ENCODE assay signal across 16 cellular contexts in genomic region chr17:58204796-58205195, GRCh38. TPM values are rescaled to one million over a fixed set of nuclear protein-coding genes. Genes with fewer than 3 reads are reported as not detected.
A peak's percentile ranks its signal among the peaks of the same experiment; 100 is the strongest.
DNase-seq lines count a peak whose midpoint lies in the region; TF ChIP-seq lines count a peak whose summit lies in the region.
"Had no signal": no experiment of that assay in that cellular context is flagged by ENCODE, and none has a peak within 500 bp of the region (broad histone marks: within the 10 kb centered on the region; RNA-seq: fewer than 3 reads in every experiment).

No MANE protein-coding gene starts in this region.

- H3K36me3 Mint-ChIP-seq in H9 (ENCODE audit: insufficient read depth in 1 of 3, low read depth in 3 of 3) = peaks cover 5 to 23% (median 15%) of the 10 kb centered on the region in 3 experiments; a peak in 6 of 7 replicates

- no peak overlapping the region for H3K27ac ChIP-seq in H9 (ENCODE audit: insufficient read length, low read depth, low read length)
- H3K27ac ChIP-seq: BLaER1 treated with 17β-estradiol and CSF1 and Interleukin-3, amounts not matched to agents 10 nM and 100 nM; HL-60 had no signal

- no peak overlapping the region for H3K4me2 ChIP-seq in H9 (ENCODE audit: insufficient read depth, insufficient read length, low read length)
- H3K4me2 ChIP-seq: BLaER1 treated with 17β-estradiol and CSF1 and Interleukin-3, amounts not matched to agents 10 nM and 100 nM had no signal

- H3K4me1 ChIP-seq in H9 (ENCODE audit: insufficient read depth, low read length) = no peaks in the 10 kb centered on the region
- H3K4me1 ChIP-seq: BLaER1 treated with 17β-estradiol and CSF1 and Interleukin-3, amounts not matched to agents 10 nM and 100 nM; HAP-1 had no signal

- no peaks in the 10 kb centered on the region for H3K27me3 ChIP-seq in H9 (ENCODE audit: insufficient read depth, low read length)
- H3K27me3 ChIP-seq: BLaER1 treated with 17β-estradiol and CSF1 and Interleukin-3, amounts not matched to agents 10 nM and 100 nM had no signal

- H3K14ac ChIP-seq in H9 (ENCODE audit: insufficient read depth, low read length) = no peak overlapping the region

- H3K27ac Mint-ChIP-seq in H9 = no peak overlapping the region
- H3K27ac Mint-ChIP-seq: CD4-positive, CD25-positive, alpha-beta regulatory T cell had no signal

- no peaks in the 10 kb centered on the region for H3K79me1 ChIP-seq in H9 (ENCODE audit: insufficient read depth, low read depth, low read length, poor library complexity, severe bottlenecking)

- H2BK12ac ChIP-seq in H9 (ENCODE audit: insufficient read length, low read depth, low read length) = no peak overlapping the region

- peaks cover 16% of the 10 kb centered on the region for H3K27me3 Mint-ChIP-seq in H9 (ENCODE audit: low read depth)
- H3K27me3 Mint-ChIP-seq: CD4-positive, CD25-positive, alpha-beta regulatory T cell had no signal

- peaks cover 0 to 4% of the 10 kb centered on the region in 2 experiments; a peak in 1 of 4 replicates for H3K4me1 Mint-ChIP-seq in H9
- H3K4me1 Mint-ChIP-seq: CD4-positive, CD25-positive, alpha-beta regulatory T cell had no signal

- H3K4ac ChIP-seq in H9 (ENCODE audit: low read depth, low read length) = no peak overlapping the region

- H2BK5ac ChIP-seq in H9 (ENCODE audit: insufficient read length, low read length) = no peak overlapping the region

- no CpG with 5 or more reads among the region's 5 CpGs for WGBS in H9 (ENCODE audit: extremely low coverage, insufficient read length, low lambda C conversion rate)

- no peaks in the 10 kb centered on the region for H3K79me2 ChIP-seq in H9 (ENCODE audit: insufficient read depth, low read length)

- H3K23me2 ChIP-seq in H9 (ENCODE audit: insufficient read length, low read depth, low read length, poor library complexity, severe bottlenecking) = no peaks in the 10 kb centered on the region

- no peak overlapping the region for H3K23ac ChIP-seq in H9 (ENCODE audit: insufficient read length, low read depth, low read length)

- no peak overlapping the region for H3T11ph ChIP-seq in H9 (ENCODE audit: low read length)

- H2BK20ac ChIP-seq in H9 (ENCODE audit: low read depth, low read length, poor library complexity, severe bottlenecking) = no peak overlapping the region

- no peak overlapping the region for H3K4me3 Mint-ChIP-seq in H9
- H3K4me3 Mint-ChIP-seq: CD4-positive, CD25-positive, alpha-beta regulatory T cell had no signal

- no peak overlapping the region for H3K56ac ChIP-seq in H9 (ENCODE audit: insufficient read length, low read depth, low read length)

- in situ Hi-C loops in SK-MEL-5 (cut with HindIII; ENCODE audit: low pct_unique_long_range_greater_than_20kb, low sequenced_read_pairs) = no loop called here

- no peaks in the 10 kb centered on the region for H3K9me3 Mint-ChIP-seq in H9
- H3K9me3 Mint-ChIP-seq: CD4-positive, CD25-positive, alpha-beta regulatory T cell had no signal

- H2AK5ac ChIP-seq in H9 (ENCODE audit: insufficient read length, low read length) = no peak overlapping the region

- H4K8ac ChIP-seq in H9 (replicated peaks; ENCODE audit: insufficient read length, low read depth, low read length) = no peak overlapping the region

- no peak overlapping the region for H2BK120ac ChIP-seq in H9 (ENCODE audit: low read depth, low read length, poor library complexity, severe bottlenecking)

- DNase-seq in EH (ENCODE audit: low read depth) = peak; percentile 9
- peak; percentile 13 for DNase-seq in H9
- peak; percentile 51 for DNase-seq in SK-MEL-5 (ENCODE audit: low read depth, low spot score)
- peak; percentile 78 for DNase-seq in foreskin melanocyte
- no peak for DNase-seq in NCI-H774 (lab: John Stamatoyannopoulos, UW)
- no peak for DNase-seq in GM19238 (ENCODE audit: insufficient read length, low spot score)
- DNase-seq in A172 (ENCODE audit: low spot score) = no peak
- DNase-seq: 8988T; ACHN; CD4-positive, CD25-positive, alpha-beta regulatory T cell; GF-D8; GOT3 had no signal

- no peak for TF ChIP-seq CTCF in H9 (conservative IDR thresholded peaks at IDR 0.05)

- H4K5ac ChIP-seq in H9 (ENCODE audit: insufficient read length, low read depth, low read length) = no peak overlapping the region

- no peaks in the 10 kb centered on the region for H3K9me3 ChIP-seq in H9 (ENCODE audit: control insufficient read depth, low read depth, low read length)
- H3K9me3 ChIP-seq: BLaER1 treated with 17β-estradiol and CSF1 and Interleukin-3, amounts not matched to agents 10 nM and 100 nM; HAP-1 had no signal

- H3K9ac ChIP-seq in H9 (ENCODE audit: extremely low read depth, insufficient read length, low read length) = no peak overlapping the region
- H3K9ac ChIP-seq: BLaER1 treated with 17β-estradiol and CSF1 and Interleukin-3, amounts not matched to agents 10 nM and 100 nM had no signal

- no peak overlapping the region for H2AFZ ChIP-seq in H9 (ENCODE audit: low read length)

- no peaks in the 10 kb centered on the region for H4K20me1 ChIP-seq in H9 (ENCODE audit: control insufficient read depth, insufficient read depth, insufficient read length)
- H4K20me1 ChIP-seq: BLaER1 treated with 17β-estradiol and CSF1 and Interleukin-3, amounts not matched to agents 10 nM and 100 nM had no signal

- no peak overlapping the region for H2BK15ac ChIP-seq in H9 (ENCODE audit: low read depth, low read length)

- H3K18ac ChIP-seq in H9 (ENCODE audit: insufficient read length, low read depth, low read length) = no peak overlapping the region

- H4K91ac ChIP-seq in H9 (ENCODE audit: insufficient read length, low read depth, low read length) = no peak overlapping the region

RNA-seq across cellular contexts. Expression of gene EPX, which starts 12.3 kb away (rescaled TPM):
- not detected in 2 replicates for total RNA-seq in H9 (2021)
- total RNA-seq in SK-MEL-5 (2014; rRNA removed; shearing (Covaris generic)) = 0.27 TPM in 1 of 2 replicates, not detected in the other
- 0.02 and 0.04 TPM in 2 replicates for polyA plus RNA-seq in SK-MEL-5 (2015; cell fraction: cytosol; rRNA removed)
- not detected in 2 replicates for polyA plus RNA-seq in SK-MEL-5 (2015; cell fraction: nucleus; rRNA removed)
- total RNA-seq in A172 (2014; rRNA removed; shearing (Covaris generic)) = not detected in 2 replicates
- total RNA-seq: CD4-positive, CD25-positive, alpha-beta regulatory T cell; Daoy had no signal
- polyA plus RNA-seq: CD4-positive, CD25-positive, alpha-beta regulatory T cell had no signal

RNA-seq across cellular contexts. Expression of gene MKS1, which starts 14.3 kb away (rescaled TPM):
- 21.3 and 24.8 TPM in 2 replicates for total RNA-seq in H9 (2021)
- total RNA-seq in SK-MEL-5 (2014; rRNA removed; shearing (Covaris generic)) = 13.7 and 15.0 TPM in 2 replicates
- polyA plus RNA-seq in SK-MEL-5 (2015; cell fraction: cytosol; rRNA removed) = 15.8 and 20.5 TPM in 2 replicates
- 113 and 122 TPM in 2 replicates for polyA plus RNA-seq in SK-MEL-5 (2015; cell fraction: nucleus; rRNA removed)
- 10.3 and 16.1 TPM in 2 replicates for total RNA-seq in A172 (2014; rRNA removed; shearing (Covaris generic))

RNA-seq across cellular contexts. Expression of gene LPO, which starts 33.6 kb away (rescaled TPM):
- 0.11 and 0.17 TPM in 2 replicates for total RNA-seq in H9 (2021)
- total RNA-seq in SK-MEL-5 (2014; rRNA removed; shearing (Covaris generic)) = not detected in 2 replicates
- polyA plus RNA-seq in SK-MEL-5 (2015; cell fraction: cytosol; rRNA removed) = 0.12 and 0.58 TPM in 2 replicates
- polyA plus RNA-seq in SK-MEL-5 (2015; cell fraction: nucleus; rRNA removed) = 0.20 TPM in 1 of 2 replicates, not detected in the other
- total RNA-seq in A172 (2014; rRNA removed; shearing (Covaris generic)) = not detected in 2 replicates

RNA-seq across cellular contexts. Expression of gene OR4D2, which starts 38.0 kb away (rescaled TPM):
- total RNA-seq in H9 (2021) = not detected in 2 replicates
- total RNA-seq in SK-MEL-5 (2014; rRNA removed; shearing (Covaris generic)) = not detected in 2 replicates
- polyA plus RNA-seq in SK-MEL-5 (2015; cell fraction: cytosol; rRNA removed) = not detected in 2 replicates
- polyA plus RNA-seq in SK-MEL-5 (2015; cell fraction: nucleus; rRNA removed) = not detected in 2 replicates
- not detected in 2 replicates for total RNA-seq in A172 (2014; rRNA removed; shearing (Covaris generic))
- total RNA-seq: CD4-positive, CD25-positive, alpha-beta regulatory T cell; Daoy had no signal
- polyA plus RNA-seq: CD4-positive, CD25-positive, alpha-beta regulatory T cell had no signal

RNA-seq across cellular contexts. Expression of gene OR4D1, which starts 56.6 kb away (rescaled TPM):
- total RNA-seq in H9 (2021) = 0.11 and 0.15 TPM in 2 replicates
- total RNA-seq in SK-MEL-5 (2014; rRNA removed; shearing (Covaris generic)) = not detected in 2 replicates
- 0.06 TPM in 1 of 2 replicates, not detected in the other for polyA plus RNA-seq in SK-MEL-5 (2015; cell fraction: cytosol; rRNA removed)
- not detected in 2 replicates for polyA plus RNA-seq in SK-MEL-5 (2015; cell fraction: nucleus; rRNA removed)
- total RNA-seq in A172 (2014; rRNA removed; shearing (Covaris generic)) = not detected in 2 replicates

Comparison
In these comparisons a context has a peak if more than half of its experiments do, and no peak if none do; other contexts are left out.
1. DNase-seq: peak in EH (single experiment), H9 (single experiment), SK-MEL-5 (single experiment) and foreskin melanocyte (single experiment); none in NCI-H774 (single experiment), GM19238 (single experiment) and A172 (single experiment).